ENCODE assay signal across 6 cellular contexts in genomic region chr2:126372406-126372805, GRCh38.
"Had no signal": no experiment of that assay in that cellular context is flagged by ENCODE, and none has a peak within 500 bp of the region (broad histone marks: within the 10 kb centered on the region; RNA-seq: fewer than 3 reads in every experiment).

No MANE protein-coding gene starts in this region.

- H3K4me3 ChIP-seq: K562 had no signal

- H3K27ac ChIP-seq: HL-60 had no signal

- DNase-seq: IMR-90, KBM-7 had no signal

- FAIRE-seq: HepG2, HTR-8/SVneo, K562 had no signal

- ATAC-seq: HepG2, K562 had no signal
